Comparison of ENCODE assay signal across 8 cellular contexts in genomic region chr16:89201467-89202377, GRCh38. TPM values are rescaled to one million over a fixed set of nuclear protein-coding genes. Genes with fewer than 3 reads are reported as not detected.
DNase-seq lines count a peak whose midpoint lies in the region; ATAC-seq and TF ChIP-seq lines count a peak whose summit lies in the region.

No MANE protein-coding gene starts in this region.

- peaks cover 0 to 4% of the 10 kb centered on the region in 2 donors for H3K4me1 ChIP-seq in thyroid gland

- H3K36me3 ChIP-seq in thyroid gland, result no peaks in the 10 kb centered on the region

- H3K4me3 ChIP-seq in thyroid gland (replicated peaks in 1 of 3), result no peak overlapping the region

- no peak overlapping the region for H3K27ac ChIP-seq in thyroid gland

- H3K9me3 ChIP-seq in thyroid gland, result no peaks in the 10 kb centered on the region

- 3 to 4% methylated on average over 6 to 19 of the region's 106 CpGs for WGBS in thyroid gland, 2 donors

- no peak for TF ChIP-seq POLR2A in thyroid gland (IDR thresholded peaks at IDR 0.05)

- H3K27me3 ChIP-seq in thyroid gland, result peaks cover 18% of the 10 kb centered on the region

- DNase-seq in SIG-M5 treated with dmso at 0.1 percent for 504 hours (lab: John Stamatoyannopoulos, UW; ENCODE audit: unreplicated experiment) (peak; percentile 33), SIG-M5 (lab: John Stamatoyannopoulos, UW) (no peak), NCI-H82 treated with DMSO at 0.1 percent for 48 hours (lab: John Stamatoyannopoulos, UW; ENCODE audit: unreplicated experiment) (peak; percentile 34), fibroblast of the conjunctiva (ENCODE audit: low read depth) (peak; percentile 34), omental fat pad (ENCODE audit: low spot score) (no peak), thyroid gland (peak; percentile 41 to 57)
- peak; percentile 30 to 71 for DNase-seq in activated T-helper 1 cell treated with anti-CD3 and anti-CD28 coated beads, Interleukin-2, amount 50 U/mL, for 16 hours (ENCODE audit: low read depth in 1 of 2, low spot score in 1 of 2)

- ATAC-seq in omental fat pad (ENCODE audit: low FRiP score), result peak; percentile 62
- no peak for ATAC-seq in GM18867 (IDR thresholded peaks at IDR 0.05; ENCODE audit: unreplicated experiment)

- intact Hi-C loops in thyroid gland (cut with DNase I), result no loop called here

- TF ChIP-seq CTCF in omental fat pad (IDR thresholded peaks at IDR 0.05) (no peak), thyroid gland (IDR thresholded peaks at IDR 0.05) (no peak)

RNA-seq across cellular contexts. Expression of gene SLC22A31, which starts 1.4 kb away (rescaled TPM):
- total RNA-seq in omental fat pad (not detected), thyroid gland (under 1 TPM in 1 of 4 donors, not detected in 3; 0.54 TPM)

RNA-seq across cellular contexts. Expression of gene ZNF778, which starts 15.8 kb away (rescaled TPM):
- total RNA-seq in omental fat pad (10 to 100 TPM in 2 of 4 donors, 1 to 10 TPM in 2; 5.7 to 22.8 (median 13.4) TPM), thyroid gland (10 to 100 TPM; 17.5 to 36.4 (median 30.9) TPM)

RNA-seq across cellular contexts. Expression of gene CDH15, which starts 30.2 kb away (rescaled TPM):
- total RNA-seq in omental fat pad (not detected), thyroid gland (not detected)

Comparison
In these comparisons a context has a peak if more than half of its experiments do, and no peak if none do; other contexts are left out.
1. DNase-seq: peak in SIG-M5 treated with dmso at 0.1 percent for 504 hours (single experiment), NCI-H82 treated with DMSO at 0.1 percent for 48 hours (single experiment), activated T-helper 1 cell treated with anti-CD3 and anti-CD28 coated beads, Interleukin-2, amount 50 U/mL, for 16 hours (2 of 2), fibroblast of the conjunctiva (single experiment) and thyroid gland (2 of 2); none in SIG-M5 (single experiment) and omental fat pad (single experiment).